In genomic region chr15:93131485-93132075, GRCh38 we compare ENCODE assay signal across 33 cellular contexts. TPM values are rescaled to one million over a fixed set of nuclear protein-coding genes. Genes with fewer than 3 reads are reported as not detected.
"Had no signal": no experiment of that assay in that cellular context is flagged by ENCODE, and none has a peak within 500 bp of the region (broad histone marks: within the 10 kb centered on the region; RNA-seq: fewer than 3 reads in every experiment).

No MANE protein-coding gene starts in this region.

- H3K36me3 ChIP-seq: MG63 had no signal

- H3K9me3 ChIP-seq: MG63 had no signal

- H3K4me3 ChIP-seq: MG63 had no signal

- H3K27me3 ChIP-seq: MG63 had no signal

- DNase-seq: Karpas-422, Kasumi-1, MG63, MM.1S, MV-4-11, NCI-H1048, NCI-H1092, NCI-H1092 treated with DMSO at 0.1 percent for 48 hours, NCI-H1105, NCI-H1105 treated with DMSO at 0.1 percent for 48 hours, NCI-H1436, NCI-H1436 treated with DMSO at 0.1 percent for 48 hours, NCI-H1694, NCI-H1694 treated with DMSO at 0.1 percent for 48 hours, NCI-H187, NCI-H187 treated with DMSO at 0.1 percent for 48 hours, NCI-H1930, NCI-H2029, NCI-H2029 treated with DMSO at 0.1 percent for 48 hours, NCI-H2081 treated with DMSO at 0.1 percent for 48 hours, NCI-H2107, NCI-H2171, NCI-H2171 treated with DMSO at 0.1 percent for 48 hours, NCI-H2227 treated with DMSO at 0.1 percent for 48 hours, NCI-H226, NCI-H345, NCI-H446, NCI-H446 treated with DMSO at 0.1 percent for 48 hours, NCI-H510A, NCI-H510A treated with DMSO at 0.1 percent for 48 hours, NCI-H524 had no signal

RNA-seq across cellular contexts. Expression of gene RGMA, which starts 42.6 kb away (rescaled TPM):
- total RNA-seq: LHCN-M2, M059J had no signal
